Comparison of ENCODE assay signal across 11 cellular contexts in genomic region chr9:38018230-38018963, GRCh38. TPM values are rescaled to one million over a fixed set of nuclear protein-coding genes. Genes with fewer than 3 reads are reported as not detected.
DNase-seq lines count a peak whose midpoint lies in the region; ATAC-seq and TF ChIP-seq lines count a peak whose summit lies in the region.
"Had no signal": no experiment of that assay in that cellular context is flagged by ENCODE, and none has a peak within 500 bp of the region (broad histone marks: within the 10 kb centered on the region; RNA-seq: fewer than 3 reads in every experiment).

No MANE protein-coding gene starts in this region.

- no CpG with 5 or more reads among the region's 5 CpGs for WGBS in mesendoderm (ENCODE audit: extremely low coverage, insufficient coverage, low lambda C conversion rate)
- WGBS in thymus, result 95% methylated on average over 5 of the region's 5 CpGs

- 0 out of 2 replicates have a peak, but pooled peaks cover under 1% of the 10 kb centered on the region for H4K20me1 ChIP-seq in PC-9 (ENCODE audit: insufficient read depth)

- peaks cover 33% of the 10 kb centered on the region for H3F3A ChIP-seq in PC-9 (ENCODE audit: insufficient read depth, low read depth)

- no peak overlapping the region for H4K5ac ChIP-seq in mesendoderm (ENCODE audit: low read length)

- peak overlapping the region; percentile 72 for H3K4me2 ChIP-seq in PC-9
- no peak overlapping the region for H3K4me2 ChIP-seq in mesendoderm (ENCODE audit: low read length)

- H2BK5ac ChIP-seq in mesendoderm (ENCODE audit: low read length), result no peak overlapping the region

- H3K79me1 ChIP-seq in mesendoderm (ENCODE audit: low read length), result peaks cover 64% of the 10 kb centered on the region

- H3K36me3 ChIP-seq in PC-9 (ENCODE audit: low read depth) (no peaks in the 10 kb centered on the region), mesendoderm (ENCODE audit: control insufficient read depth, insufficient read depth, low read length) (peaks cover 4% of the 10 kb centered on the region), thymus (ENCODE audit: control insufficient read depth, insufficient read depth) (no peaks in the 10 kb centered on the region)

- no peak for ATAC-seq in omental fat pad (ENCODE audit: low FRiP score)
- ATAC-seq in GM18907 (IDR thresholded peaks at IDR 0.05; ENCODE audit: unreplicated experiment), result no peak

- peak overlapping the region; percentile 54 for H3K56ac ChIP-seq in mesendoderm (ENCODE audit: low read length)

- no peaks in the 10 kb centered on the region for H3K9me2 ChIP-seq in PC-9 (ENCODE audit: insufficient read depth)

- H3K4me1 ChIP-seq in PC-9 (replicated peaks; ENCODE audit: insufficient read depth) (peaks cover 75% of the 10 kb centered on the region), mesendoderm (ENCODE audit: control insufficient read depth, low read depth, low read length) (peaks cover 37% of the 10 kb centered on the region), thymus (ENCODE audit: control insufficient read depth, insufficient read depth, low read length) (no peaks in the 10 kb centered on the region)

- BruUV-seq in PC-9 (replicated peaks; lab: Mats Ljungman, UMichigan), result no TSS peak

- no peaks in the 10 kb centered on the region for H3K27me3 ChIP-seq in PC-9 (ENCODE audit: insufficient read depth, low read depth)
- H3K27me3 ChIP-seq in mesendoderm (ENCODE audit: insufficient read depth, low read length, poor library complexity), result no peaks in the 10 kb centered on the region
- no peaks in the 10 kb centered on the region for H3K27me3 ChIP-seq in thymus (ENCODE audit: control insufficient read depth, insufficient read depth)

- H2BK15ac ChIP-seq in mesendoderm (replicated peaks; ENCODE audit: low read depth), result no peak overlapping the region

- H3K79me2 ChIP-seq in PC-9 (ENCODE audit: low read depth) (peaks cover 89% of the 10 kb centered on the region), mesendoderm (ENCODE audit: control insufficient read depth, insufficient read depth, low read length) (peaks cover 73% of the 10 kb centered on the region)

- CTCF ChIA-PET in PC-9 (lab: Charles Lee) (interaction anchor here (1.2 kb wide), 1 partner anchor 70 kb away, joined by 6 read pairs; no protein-coding TSS in a partner anchor), HEK293T (lab: Yijun Ruan, JAX) (no interaction called here)

- DNase-seq in PC-9 (no peak), coronary artery (ENCODE audit: low spot score) (no peak), mesendoderm (no peak), HEK293T (ENCODE audit: extremely low spot score) (no peak), NOMO-1 treated with DMSO at 0.1 percent for 48 hours (lab: John Stamatoyannopoulos, UW; ENCODE audit: unreplicated experiment) (no peak), omental fat pad (ENCODE audit: low spot score) (no peak)
- DNase-seq: NCI-H446 treated with DMSO at 0.1 percent for 48 hours; stimulated activated CD4-positive, alpha-beta T cell treated with anti-CD3 and anti-CD28 coated beads, Interleukin-12 subunit alpha, Interleukin-12 subunit beta, amount 100 ng/mL, for 4 hours had no signal

- H3K18ac ChIP-seq in mesendoderm (ENCODE audit: low read length), result peak overlapping the region; percentile 51

- no peak overlapping the region for H3K4ac ChIP-seq in mesendoderm (ENCODE audit: low read depth, low read length)

- intact Hi-C loops in PC-9 (cut with micrococcal nuclease; ENCODE audit: unreplicated experiment), result loop anchor here (5.0 kb wide), 2 partner anchors 139 to 154 kb away; no protein-coding TSS in a partner anchor

- H2BK120ac ChIP-seq in mesendoderm (ENCODE audit: low read depth, low read length), result no peak overlapping the region

- H2AFZ ChIP-seq in PC-9, result no peak overlapping the region

- POLR2A ChIA-PET in PC-9 (lab: Charles Lee; ENCODE audit: unreplicated experiment), result no interaction called here
- POLR2A ChIA-PET in HEK293T (lab: Yijun Ruan, JAX), result no interaction called here

- TF ChIP-seq CTCF in PC-9 (conservative IDR thresholded peaks at IDR 0.05), result no peak
- no peak for TF ChIP-seq CTCF in coronary artery (IDR thresholded peaks at IDR 0.05)
- TF ChIP-seq CTCF in omental fat pad (IDR thresholded peaks at IDR 0.05), result no peak

- H3K27ac ChIP-seq in PC-9 (peak overlapping the region; percentile 85), coronary artery (peak overlapping the region; percentile 1 to 69), mesendoderm (ENCODE audit: low read depth, low read length) (no peak overlapping the region), thymus (ENCODE audit: low read depth) (peak overlapping the region; percentile 72)

- no peak overlapping the region for H3K23ac ChIP-seq in mesendoderm (ENCODE audit: low read length)

- H3K9me3 ChIP-seq in PC-9 (ENCODE audit: insufficient read depth, low read depth), result no peaks in the 10 kb centered on the region
- H3K9me3 ChIP-seq in thymus (ENCODE audit: control insufficient read depth), result no peaks in the 10 kb centered on the region

- H4K8ac ChIP-seq in mesendoderm (ENCODE audit: low read depth, low read length), result no peak overlapping the region

- H3K9ac ChIP-seq in mesendoderm (ENCODE audit: low read length), result peak overlapping the region; percentile 24

- no peak overlapping the region for H2AK5ac ChIP-seq in mesendoderm (ENCODE audit: low read length)

- no peak overlapping the region; the same call in 1 of the 2 replicates for H3K4me3 ChIP-seq in PC-9
- H3K4me3 ChIP-seq in coronary artery, result no peak overlapping the region
- no peak overlapping the region for H3K4me3 ChIP-seq in mesendoderm (ENCODE audit: low read length)
- no peak overlapping the region for H3K4me3 ChIP-seq in thymus (ENCODE audit: low read length)
- H3K4me3 ChIP-seq: lung had no signal

TF ChIP-seq in HEK293T, 16 proteins besides CTCF, POLR2A, EP300 and RAD21:
- no peak for TF ChIP-seq FOXK2 (IDR thresholded peaks at IDR 0.05)
- TF ChIP-seq ZNF384 (IDR thresholded peaks at IDR 0.05), result no peak
- TF ChIP-seq CTBP1 (IDR thresholded peaks at IDR 0.05; ENCODE audit: borderline replicate concordance), result no peak
- no peak for TF ChIP-seq BHLHE40 (IDR thresholded peaks at IDR 0.05; ENCODE audit: borderline replicate concordance)
- no peak for TF ChIP-seq HDGF (IDR thresholded peaks at IDR 0.05; ENCODE audit: borderline replicate concordance)
- TF ChIP-seq NFRKB (IDR thresholded peaks at IDR 0.05), result no peak

RNA-seq across cellular contexts. Expression of gene SHB, which starts 50.6 kb away (rescaled TPM):
- total RNA-seq in PC-9 (2021), result 22.7 and 23.8 TPM in 2 replicates
- polyA plus RNA-seq in mesendoderm (2013, experiment 1 of 2), result 13.4 TPM
- 13.5 TPM for polyA plus RNA-seq in mesendoderm (2013, experiment 2 of 2)
- 5.5 TPM for polyA plus RNA-seq in thymus
- 10 to 100 TPM; 10.4 to 61.6 (median 20.7) TPM for total RNA-seq in omental fat pad
